In the genomic region with DNA sequence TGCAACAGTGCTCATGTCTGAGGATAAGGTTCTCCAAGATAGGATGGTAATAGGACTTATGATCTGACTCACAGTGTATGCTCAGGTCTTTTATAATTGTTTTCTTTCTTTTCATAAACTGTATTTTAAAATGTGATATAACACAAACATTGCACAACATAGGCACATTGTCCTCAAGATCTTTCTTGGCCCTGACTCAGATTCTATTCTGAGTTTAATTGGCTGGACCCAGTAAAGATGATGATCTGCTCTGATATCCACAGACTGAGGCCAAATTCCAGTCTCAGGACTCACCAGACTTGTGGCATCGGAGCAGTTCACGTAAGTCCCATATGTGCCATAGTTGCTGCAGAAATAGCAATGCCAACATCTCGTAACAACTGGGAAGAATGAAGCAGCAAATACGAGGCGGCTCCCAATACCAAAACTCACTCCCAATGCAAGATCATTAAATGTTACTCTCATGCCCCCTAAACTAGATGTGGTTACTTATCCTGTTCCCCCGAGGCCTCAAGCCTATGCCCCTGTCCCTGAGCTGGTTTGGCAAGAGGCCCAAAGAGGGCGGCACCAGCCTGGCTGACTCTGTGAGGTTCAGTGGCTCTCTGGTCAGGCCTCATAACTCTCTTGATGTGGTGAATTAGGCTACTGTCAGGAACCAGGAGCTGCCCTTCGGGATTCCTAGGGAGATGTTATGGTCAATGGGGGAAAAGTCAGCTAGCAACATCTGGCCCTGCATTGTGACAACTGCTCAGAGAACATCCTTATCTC, we compare ENCODE assay signal across 14 cellular contexts.
DNase-seq lines count a peak whose midpoint lies in the region; ATAC-seq and TF ChIP-seq lines count a peak whose summit lies in the region.
"Had no signal": no experiment of that assay in that cellular context is flagged by ENCODE, and none has a peak within 500 bp of the region (broad histone marks: within the 10 kb centered on the region; RNA-seq: fewer than 3 reads in every experiment).

No MANE protein-coding gene starts in this region.

- H3K79me2 ChIP-seq in ACC112 (ENCODE audit: control insufficient read depth, insufficient read depth, low read length, unreplicated experiment) = no peaks in the 10 kb centered on the region

- CTCF ChIA-PET in HEK293 (lab: Yijun Ruan, JAX) = interaction anchor here (0.7 to 2.0 kb wide), 3 partner anchors 42 to 59 kb away, joined by 4 to 6 read pairs (median 4); no protein-coding TSS in a partner anchor

- H3K9me3 Mint-ChIP-seq in stimulated activated naive B cell treated with anti-CD40 and anti-IgM and Interleukin-4, amounts not matched to agents 10 μg/mL and 1 μg/mL and 100 μg/mL, for 72 hours = no peaks in the 10 kb centered on the region
- H3K9me3 Mint-ChIP-seq: activated T-cell treated with anti-CD3 and anti-CD28 coated beads, Interleukin-2, amount 50 U/mL, for 24 hours; nephron progenitor cell had no signal

- H3K4me3 ChIP-seq in ACC112 (ENCODE audit: low read depth, low read length) (peak overlapping the region; percentile 13; the same call in 1 of the 2 replicates), HEK293 (ENCODE audit: low read depth, low read length) (no peak overlapping the region), tibial nerve (no peak overlapping the region)
- H3K4me3 ChIP-seq: K562, upper lobe of left lung had no signal

- no peak overlapping the region for H3K27ac Mint-ChIP-seq in stimulated activated naive B cell treated with anti-CD40 and anti-IgM and Interleukin-4, amounts not matched to agents 10 μg/mL and 1 μg/mL and 100 μg/mL, for 72 hours
- H3K27ac Mint-ChIP-seq: activated T-cell treated with anti-CD3 and anti-CD28 coated beads, Interleukin-2, amount 50 U/mL, for 24 hours; B cell; nephron progenitor cell had no signal

- TF ChIP-seq CTCF in HEK293 (tag by site-specific recombination; IDR thresholded peaks at IDR 0.05) (no peak), VCaP (conservative IDR thresholded peaks at IDR 0.05) (no peak), tibial nerve (IDR thresholded peaks at IDR 0.05) (no peak)

- DNase-seq in iris pigment epithelial cell (ENCODE audit: low read depth) (peak; percentile 87), tibial nerve (ENCODE audit: low spot score in 2 of 2) (no peak), left cardiac atrium (no peak)
- no peak for DNase-seq in stimulated activated naive B cell treated with anti-CD40 and anti-IgM and Interleukin-4, amounts not matched to agents 10 μg/mL and 1 μg/mL and 100 μg/mL, for 72 hours
- DNase-seq: activated T-cell treated with anti-CD3 and anti-CD28 coated beads, Interleukin-2, amount 50 U/mL, for 24 hours; caudate nucleus; nephron progenitor cell; upper lobe of left lung had no signal

- no peaks in the 10 kb centered on the region for H3K36me3 ChIP-seq in ACC112 (ENCODE audit: insufficient read depth, low read length)
- no peaks in the 10 kb centered on the region for H3K36me3 ChIP-seq in HEK293 (ENCODE audit: control insufficient read depth in 2 of 2, insufficient read depth in 1 of 2, low read length in 2 of 2)
- H3K36me3 ChIP-seq in tibial nerve = no peaks in the 10 kb centered on the region
- H3K36me3 ChIP-seq: upper lobe of left lung had no signal

- H3K36me3 Mint-ChIP-seq in stimulated activated naive B cell treated with anti-CD40 and anti-IgM and Interleukin-4, amounts not matched to agents 10 μg/mL and 1 μg/mL and 100 μg/mL, for 72 hours = no peaks in the 10 kb centered on the region

- peak overlapping the region; percentile 98 for H3K27ac ChIP-seq in ACC112 (ENCODE audit: low read depth, low read length)
- 0 out of 2 replicates have a peak overlapping the region, but pooled peaks have one; percentile 24 for H3K27ac ChIP-seq in HEK293 (ENCODE audit: extremely low read depth, low read depth, low read length)
- peak overlapping the region; percentile 45 for H3K27ac ChIP-seq in VCaP
- no peak overlapping the region for H3K27ac ChIP-seq in tibial nerve
- H3K27ac ChIP-seq: upper lobe of left lung had no signal

- H3K9me3 ChIP-seq in HEK293 (ENCODE audit: control insufficient read depth, insufficient read depth, low read depth, low read length) (no peaks in the 10 kb centered on the region), tibial nerve (no peaks in the 10 kb centered on the region)
- H3K9me3 ChIP-seq: upper lobe of left lung had no signal

- no peak overlapping the region for H2AFZ ChIP-seq in ACC112 (ENCODE audit: low read length, unreplicated experiment)

- no peak for ATAC-seq in stimulated activated naive B cell treated with anti-CD40 and anti-IgM and Interleukin-4, amounts not matched to agents 10 μg/mL and 1 μg/mL and 100 μg/mL, for 72 hours (replicated peaks)
- ATAC-seq in GM21723 (IDR thresholded peaks at IDR 0.05; ENCODE audit: unreplicated experiment) (no peak), left cardiac atrium (no peak)
- ATAC-seq: K562 had no signal

- TF ChIP-seq EP300 in tibial nerve (IDR thresholded peaks at IDR 0.05) = no peak

- H3K27me3 Mint-ChIP-seq in stimulated activated naive B cell treated with anti-CD40 and anti-IgM and Interleukin-4, amounts not matched to agents 10 μg/mL and 1 μg/mL and 100 μg/mL, for 72 hours = no peaks in the 10 kb centered on the region
- H3K27me3 Mint-ChIP-seq: B cell had no signal

- H3K27me3 ChIP-seq in ACC112 (ENCODE audit: insufficient read depth, low read length) (no peaks in the 10 kb centered on the region), tibial nerve (no peaks in the 10 kb centered on the region)
- H3K27me3 ChIP-seq: upper lobe of left lung had no signal

- H3K4me1 Mint-ChIP-seq in stimulated activated naive B cell treated with anti-CD40 and anti-IgM and Interleukin-4, amounts not matched to agents 10 μg/mL and 1 μg/mL and 100 μg/mL, for 72 hours = peaks cover 15 to 17% of the 10 kb centered on the region in 2 donors

- H3K4me1 ChIP-seq in ACC112 (ENCODE audit: control insufficient read depth, insufficient read depth, low read length, unreplicated experiment) (peaks cover 70% of the 10 kb centered on the region), HEK293 (ENCODE audit: control insufficient read depth, insufficient read depth, low read length) (peaks cover 13% of the 10 kb centered on the region), tibial nerve (no peaks in the 10 kb centered on the region)

- POLR2A ChIA-PET in HEK293 (lab: Yijun Ruan, JAX) = no interaction called here

- intact Hi-C loops in left cardiac atrium (cut with DNase I) = no loop called here

- no peak overlapping the region for H3K4me3 Mint-ChIP-seq in stimulated activated naive B cell treated with anti-CD40 and anti-IgM and Interleukin-4, amounts not matched to agents 10 μg/mL and 1 μg/mL and 100 μg/mL, for 72 hours
- H3K4me3 Mint-ChIP-seq: activated T-cell treated with anti-CD3 and anti-CD28 coated beads, Interleukin-2, amount 50 U/mL, for 24 hours; B cell; nephron progenitor cell had no signal

- 85% methylated on average over 8 of the region's 8 CpGs for WGBS in tibial nerve, 2 donors

- TF ChIP-seq POLR2A in tibial nerve (IDR thresholded peaks at IDR 0.05) = no peak

TF ChIP-seq in HEK293, 187 proteins besides CTCF, POLR2A, EP300 and RAD21 (continues in another document):
- TF ChIP-seq, protein P1, sequence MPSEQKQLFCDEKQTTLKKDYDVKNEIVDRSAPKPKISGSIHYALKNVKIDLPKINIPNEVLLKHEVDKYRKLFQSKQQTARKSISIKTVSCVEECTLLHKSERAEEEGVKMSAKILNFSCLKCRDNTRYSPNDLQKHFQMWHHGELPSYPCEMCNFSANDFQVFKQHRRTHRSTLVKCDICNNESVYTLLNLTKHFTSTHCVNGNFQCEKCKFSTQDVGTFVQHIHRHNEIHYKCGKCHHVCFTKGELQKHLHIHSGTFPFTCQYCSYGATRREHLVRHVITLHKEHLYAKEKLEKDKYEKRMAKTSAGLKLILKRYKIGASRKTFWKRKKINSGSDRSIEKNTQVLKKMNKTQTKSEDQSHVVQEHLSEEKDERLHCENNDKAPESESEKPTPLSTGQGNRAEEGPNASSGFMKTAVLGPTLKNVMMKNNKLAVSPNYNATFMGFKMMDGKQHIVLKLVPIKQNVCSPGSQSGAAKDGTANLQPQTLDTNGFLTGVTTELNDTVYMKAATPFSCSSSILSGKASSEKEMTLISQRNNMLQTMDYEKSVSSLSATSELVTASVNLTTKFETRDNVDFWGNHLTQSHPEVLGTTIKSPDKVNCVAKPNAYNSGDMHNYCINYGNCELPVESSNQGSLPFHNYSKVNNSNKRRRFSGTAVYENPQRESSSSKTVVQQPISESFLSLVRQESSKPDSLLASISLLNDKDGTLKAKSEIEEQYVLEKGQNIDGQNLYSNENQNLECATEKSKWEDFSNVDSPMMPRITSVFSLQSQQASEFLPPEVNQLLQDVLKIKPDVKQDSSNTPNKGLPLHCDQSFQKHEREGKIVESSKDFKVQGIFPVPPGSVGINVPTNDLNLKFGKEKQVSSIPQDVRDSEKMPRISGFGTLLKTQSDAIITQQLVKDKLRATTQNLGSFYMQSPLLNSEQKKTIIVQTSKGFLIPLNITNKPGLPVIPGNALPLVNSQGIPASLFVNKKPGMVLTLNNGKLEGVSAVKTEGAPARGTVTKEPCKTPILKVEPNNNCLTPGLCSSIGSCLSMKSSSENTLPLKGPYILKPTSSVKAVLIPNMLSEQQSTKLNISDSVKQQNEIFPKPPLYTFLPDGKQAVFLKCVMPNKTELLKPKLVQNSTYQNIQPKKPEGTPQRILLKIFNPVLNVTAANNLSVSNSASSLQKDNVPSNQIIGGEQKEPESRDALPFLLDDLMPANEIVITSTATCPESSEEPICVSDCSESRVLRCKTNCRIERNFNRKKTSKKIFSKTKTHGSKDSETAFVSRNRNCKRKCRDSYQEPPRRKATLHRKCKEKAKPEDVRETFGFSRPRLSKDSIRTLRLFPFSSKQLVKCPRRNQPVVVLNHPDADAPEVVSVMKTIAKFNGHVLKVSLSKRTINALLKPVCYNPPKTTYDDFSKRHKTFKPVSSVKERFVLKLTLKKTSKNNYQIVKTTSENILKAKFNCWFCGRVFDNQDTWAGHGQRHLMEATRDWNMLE (tag by site-specific recombination; conservative IDR thresholded peaks at IDR 0.05; ENCODE audit: low read depth) = no peak
- TF ChIP-seq ZNF426 (tag by site-specific recombination; IDR thresholded peaks at IDR 0.05) = no peak
- no peak for TF ChIP-seq ZNF645 (tag by site-specific recombination; IDR thresholded peaks at IDR 0.05)
- no peak for TF ChIP-seq SETDB1 (IDR thresholded peaks at IDR 0.05; ENCODE audit: insufficient read length, low read length)
- no peak for TF ChIP-seq TCF7L2 (IDR thresholded peaks at IDR 0.05; ENCODE audit: borderline replicate concordance, low read depth, low read length)
- no peak for TF ChIP-seq ZNF121 (tag by site-specific recombination; IDR thresholded peaks at IDR 0.05)

Comparison
In these comparisons a context has a peak if more than half of its experiments do, and no peak if none do; other contexts are left out.
1. H3K27ac ChIP-seq: peak in ACC112 (single experiment), HEK293 (single experiment) and VCaP (single experiment); none in tibial nerve (0 of 4).